In genomic region chr19:13057147-13057572, GRCh38 we compare ENCODE assay signal across 8 cellular contexts. TPM values are rescaled to one million over a fixed set of nuclear protein-coding genes. Genes with fewer than 3 reads are reported as not detected.
DNase-seq lines count a peak whose midpoint lies in the region; ATAC-seq and TF ChIP-seq lines count a peak whose summit lies in the region.
"Had no signal": no experiment of that assay in that cellular context is flagged by ENCODE, and none has a peak within 500 bp of the region (broad histone marks: within the 10 kb centered on the region; RNA-seq: fewer than 3 reads in every experiment).

No MANE protein-coding gene starts in this region.

- H3K4me3 ChIP-seq in hepatocyte (no peak overlapping the region), testis (no peak overlapping the region)

- H3K79me2 ChIP-seq in hepatocyte, result peaks cover 6% of the 10 kb centered on the region

- intact Hi-C loops in testis (cut with DNase I; ENCODE audit: low total_unique reads), result no loop called here

- no peak overlapping the region for H3K4me3 Mint-ChIP-seq in HFFc6
- H3K4me3 Mint-ChIP-seq: activated T-helper 1 cell treated with anti-CD3 and anti-CD28 coated beads, Interleukin-12 subunit alpha, Interleukin-12 subunit beta, Interleukin-2, Interleukin-4 antibody, amounts not matched to agents 30 ng/mL and 10 ng/mL and 1 ng/mL, durations not matched to agents 14 hours and 24 hours and 36 hours had no signal

- H3K27ac Mint-ChIP-seq in HFFc6, result peak overlapping the region; percentile 98
- H3K27ac Mint-ChIP-seq: activated T-helper 1 cell treated with anti-CD3 and anti-CD28 coated beads, Interleukin-12 subunit alpha, Interleukin-12 subunit beta, Interleukin-2, Interleukin-4 antibody, amounts not matched to agents 30 ng/mL and 10 ng/mL and 1 ng/mL, durations not matched to agents 14 hours and 24 hours and 36 hours had no signal

- ATAC-seq in GM18868 (IDR thresholded peaks at IDR 0.05; ENCODE audit: unreplicated experiment) (no peak), GM18520 (IDR thresholded peaks at IDR 0.05; ENCODE audit: unreplicated experiment) (no peak)

- TF ChIP-seq POLR2A in testis (IDR thresholded peaks at IDR 0.05), result no peak

- H2AFZ ChIP-seq in hepatocyte, result no peak overlapping the region

- 32% methylated on average over 15 of the region's 15 CpGs for WGBS in hepatocyte (ENCODE audit: low lambda C conversion rate, missing lambda C conversion rate)
- WGBS in testis, 2 donors, result 31 to 37% methylated on average over 12 to 15 of the region's 15 CpGs

- H3K4me1 Mint-ChIP-seq in HFFc6 (ENCODE audit: low read depth), result peaks cover 90% of the 10 kb centered on the region

- H3K9me2 ChIP-seq in hepatocyte (replicated peaks; ENCODE audit: insufficient read depth), result no peaks in the 10 kb centered on the region

- DNase-seq in HFFc6 (no peak), NCI-H69 (lab: John Stamatoyannopoulos, UW) (peak; percentile 98), hepatocyte (ENCODE audit: low spot score) (peak; percentile 51), testis (no peak), GM03348 (ENCODE audit: low spot score) (no peak)

- H3K27ac ChIP-seq in hepatocyte (peak overlapping the region; percentile 100), testis (peak overlapping the region; percentile 90 to 93)

- TF ChIP-seq CTCF in HFFc6 (IDR thresholded peaks at IDR 0.05), result no peak
- no peak for TF ChIP-seq CTCF in hepatocyte (IDR thresholded peaks at IDR 0.05; ENCODE audit: poor library complexity)
- no peak for TF ChIP-seq CTCF in testis (IDR thresholded peaks at IDR 0.05)

- H3K4me2 ChIP-seq in hepatocyte, result peak overlapping the region; percentile 67

- H4K20me1 ChIP-seq in hepatocyte (ENCODE audit: insufficient read depth, poor library complexity, severe bottlenecking), result no peaks in the 10 kb centered on the region

- H3K36me3 Mint-ChIP-seq in HFFc6 (ENCODE audit: low read depth), result no peaks in the 10 kb centered on the region

- H3K27me3 Mint-ChIP-seq in HFFc6 (ENCODE audit: insufficient read depth), result peaks cover 2% of the 10 kb centered on the region

- H3K27me3 ChIP-seq in hepatocyte, result peaks cover 15% of the 10 kb centered on the region
- H3K27me3 ChIP-seq in testis, result no peaks in the 10 kb centered on the region

- no peaks in the 10 kb centered on the region for H3K9me3 Mint-ChIP-seq in HFFc6
- H3K9me3 Mint-ChIP-seq: activated T-helper 1 cell treated with anti-CD3 and anti-CD28 coated beads, Interleukin-12 subunit alpha, Interleukin-12 subunit beta, Interleukin-2, Interleukin-4 antibody, amounts not matched to agents 30 ng/mL and 10 ng/mL and 1 ng/mL, durations not matched to agents 14 hours and 24 hours and 36 hours had no signal

- no peaks in the 10 kb centered on the region for H3K9me3 ChIP-seq in hepatocyte (ENCODE audit: low read depth)
- no peaks in the 10 kb centered on the region for H3K9me3 ChIP-seq in testis

- H3K4me1 ChIP-seq in hepatocyte (ENCODE audit: insufficient read depth) (peaks cover 91% of the 10 kb centered on the region), testis (peaks cover 96% of the 10 kb centered on the region)

- H3K36me3 ChIP-seq in hepatocyte (replicated peaks; ENCODE audit: insufficient read depth, low read depth), result no peaks in the 10 kb centered on the region
- no peaks in the 10 kb centered on the region for H3K36me3 ChIP-seq in testis (ENCODE audit: low read depth, missing control alignments)

RNA-seq across cellular contexts. Expression of gene LYL1, which starts 45.5 kb away (rescaled TPM):
- total RNA-seq in HFFc6 (2021; fragmentation: NEBNext Ultra II Directional; extraction: Animal tissue kit (Norgen Biotek cat#: 25700)), result 1 to 10 TPM; 1.5 to 5.1 (median 4.2) TPM
- total RNA-seq in hepatocyte (0.36 and 0.47 TPM in 2 replicates), testis (10 to 100 TPM; 15.9 to 35.8 TPM)
- polyA plus RNA-seq in hepatocyte (1.0 and 1.4 TPM in 2 replicates), testis (ENCODE audit: insufficient read depth, low read depth, low replicate concordance) (21.9 TPM)

RNA-seq across cellular contexts. Expression of gene TRMT1, which starts 59.4 kb away (rescaled TPM):
- 10 to 100 TPM; 36.3 to 49.9 (median 39.6) TPM for total RNA-seq in HFFc6 (2021; fragmentation: NEBNext Ultra II Directional; extraction: Animal tissue kit (Norgen Biotek cat#: 25700))
- total RNA-seq in hepatocyte (21.0 and 31.2 TPM in 2 replicates), testis (10 to 100 TPM; 44.8 to 50.0 TPM)
- polyA plus RNA-seq in hepatocyte (33.4 and 45.1 TPM in 2 replicates), testis (ENCODE audit: insufficient read depth, low read depth, low replicate concordance) (35.9 TPM)

Comparison
In these comparisons a context has a peak if more than half of its experiments do, and no peak if none do; other contexts are left out.
1. DNase-seq: peak in NCI-H69 (single experiment) and hepatocyte (single experiment); none in HFFc6 (single experiment), testis (single experiment) and GM03348 (single experiment).